ENCODE assay signal across 23 cellular contexts in the genomic region with DNA sequence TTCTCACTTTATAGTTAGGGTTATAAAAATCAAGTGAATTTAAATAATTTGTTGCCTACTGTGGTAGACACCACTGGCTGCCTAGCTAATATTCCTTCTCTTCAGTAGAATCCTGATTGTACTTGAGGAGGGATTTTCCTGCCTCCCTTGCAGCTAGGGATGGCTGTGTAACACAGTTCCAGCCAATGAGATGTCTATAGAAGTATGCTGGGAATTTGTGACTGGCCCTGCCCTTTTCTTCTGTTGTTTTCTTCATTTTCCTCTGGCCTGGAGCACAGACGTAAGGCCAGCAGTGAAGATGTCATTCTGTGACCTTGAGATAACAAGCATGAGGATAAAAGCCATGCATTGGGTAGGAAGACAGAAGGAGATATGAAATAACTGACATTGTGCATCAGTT.
DNase-seq lines count a peak whose midpoint lies in the region; ATAC-seq and TF ChIP-seq lines count a peak whose summit lies in the region.
"Had no signal": no experiment of that assay in that cellular context is flagged by ENCODE, and none has a peak within 500 bp of the region (broad histone marks: within the 10 kb centered on the region; RNA-seq: fewer than 3 reads in every experiment).

No MANE protein-coding gene starts in this region.

- no peak for TF ChIP-seq CTCF in HEK293 (tag by site-specific recombination; IDR thresholded peaks at IDR 0.05)
- TF ChIP-seq CTCF in endodermal cell (conservative IDR thresholded peaks at IDR 0.05), result no peak
- no peak for TF ChIP-seq CTCF in testis (IDR thresholded peaks at IDR 0.05)

- DNase-seq in endodermal cell (no peak), testis (peak; percentile 65), HPDE6-E6E7 (ENCODE audit: extremely low spot score) (no peak)
- DNase-seq: 8988T; ACHN; AML-193; BE2C; CD4-positive, CD25-positive, alpha-beta regulatory T cell; CD8-positive, alpha-beta T cell; DMS 273 treated with DMSO at 0.1 percent for 48 hours; DMS79; EL; GDM1; H9; HFFc6 had no signal

- CTCF ChIA-PET in HEK293 (lab: Yijun Ruan, JAX), result no interaction called here

- POLR2A ChIA-PET in HEK293 (lab: Yijun Ruan, JAX), result no interaction called here

- H3K36me3 ChIP-seq in BLaER1 (peaks cover 17% of the 10 kb centered on the region), HEK293 (ENCODE audit: control insufficient read depth in 2 of 2, insufficient read depth in 1 of 2, low read length in 2 of 2) (no peaks in the 10 kb centered on the region), endodermal cell (ENCODE audit: control insufficient read depth, insufficient read depth, low read length) (peaks cover 18% of the 10 kb centered on the region), testis (ENCODE audit: low read depth, missing control alignments) (no peaks in the 10 kb centered on the region)
- H3K36me3 ChIP-seq: BE2C had no signal

- no peak overlapping the region for H3K4me3 Mint-ChIP-seq in endodermal cell
- H3K4me3 Mint-ChIP-seq: CD4-positive, CD25-positive, alpha-beta regulatory T cell; CD8-positive, alpha-beta T cell; GM23338; H9; HFFc6 had no signal

- WGBS in endodermal cell (ENCODE audit: insufficient coverage in 1 of 2, insufficient read length in 1 of 2), 2 experiments, result 94 to 100% methylated on average over 1 of the region's 1 CpG
- WGBS in testis, 2 donors, result 61 to 75% methylated on average over 1 of the region's 1 CpG

- no peak for TF ChIP-seq POLR2A in testis (IDR thresholded peaks at IDR 0.05)

- H3K4me1 Mint-ChIP-seq in endodermal cell, result peaks cover 47% of the 10 kb centered on the region

- intact Hi-C loops in testis (cut with DNase I; ENCODE audit: low total_unique reads), result no loop called here

- H3K27me3 ChIP-seq in BLaER1 (no peaks in the 10 kb centered on the region), endodermal cell (ENCODE audit: control insufficient read depth, insufficient read depth, low read length, poor library complexity, severe bottlenecking) (no peaks in the 10 kb centered on the region), testis (no peaks in the 10 kb centered on the region)
- H3K27me3 ChIP-seq: BE2C had no signal

- 0 out of 2 replicates have a peak overlapping the region, but pooled peaks have one; percentile 18 for H3K4me3 ChIP-seq in BLaER1
- no peak overlapping the region for H3K4me3 ChIP-seq in HEK293 (ENCODE audit: low read depth, low read length)
- peak overlapping the region; percentile 52 for H3K4me3 ChIP-seq in endodermal cell (ENCODE audit: low read length)
- H3K4me3 ChIP-seq in testis, result no peak overlapping the region
- H3K4me3 ChIP-seq: A549, GM23338 had no signal

- no peak overlapping the region for H3K27ac Mint-ChIP-seq in endodermal cell
- H3K27ac Mint-ChIP-seq: CD4-positive, CD25-positive, alpha-beta regulatory T cell; CD8-positive, alpha-beta T cell; GM23338; H9; HFFc6 had no signal

- no peak overlapping the region for H3K4me2 ChIP-seq in BLaER1
- H3K4me2 ChIP-seq: A549, GM23338 had no signal

- H3K36me3 Mint-ChIP-seq in endodermal cell (ENCODE audit: low read depth), result peaks cover 18% of the 10 kb centered on the region
- H3K36me3 Mint-ChIP-seq: CD4-positive, CD25-positive, alpha-beta regulatory T cell; CD8-positive, alpha-beta T cell had no signal

- H3K9ac ChIP-seq in BLaER1 (no peak overlapping the region), endodermal cell (ENCODE audit: extremely low read depth, low read length, poor library complexity, severe bottlenecking) (no peak overlapping the region)

- peaks cover 14% of the 10 kb centered on the region for H3K9me3 Mint-ChIP-seq in endodermal cell
- H3K9me3 Mint-ChIP-seq: CD8-positive, alpha-beta T cell had no signal

- H3K27ac ChIP-seq in BLaER1, result no peak overlapping the region
- H3K27ac ChIP-seq in HEK293 (ENCODE audit: extremely low read depth, low read depth, low read length), result no peak overlapping the region
- no peak overlapping the region for H3K27ac ChIP-seq in endodermal cell (ENCODE audit: low read depth, low read length)
- peak overlapping the region; percentile 32 to 46 for H3K27ac ChIP-seq in testis
- H3K27ac ChIP-seq: A549, C4-2B had no signal

- H3K9me3 ChIP-seq in BLaER1 (peaks cover 17% of the 10 kb centered on the region), HEK293 (ENCODE audit: control insufficient read depth, insufficient read depth, low read depth, low read length) (no peaks in the 10 kb centered on the region), endodermal cell (ENCODE audit: control insufficient read depth, low read length) (peaks cover 23% of the 10 kb centered on the region), testis (no peaks in the 10 kb centered on the region)

- peaks cover 6% of the 10 kb centered on the region; the same call in 1 of the 2 replicates for H4K20me1 ChIP-seq in BLaER1

- ATAC-seq in HG03280 (IDR thresholded peaks at IDR 0.05; ENCODE audit: unreplicated experiment), result no peak
- no peak for ATAC-seq in HG03520 (IDR thresholded peaks at IDR 0.05; ENCODE audit: unreplicated experiment)
- ATAC-seq: A549; CD8-positive, alpha-beta T cell; GM23338; HCT116 had no signal

- no peaks in the 10 kb centered on the region for H3K27me3 Mint-ChIP-seq in endodermal cell (ENCODE audit: insufficient read depth)

- H3K4me1 ChIP-seq in BLaER1 (peaks cover 51% of the 10 kb centered on the region), HEK293 (ENCODE audit: control insufficient read depth, insufficient read depth, low read length) (peaks cover 3% of the 10 kb centered on the region; the same call in 1 of the 2 replicates), endodermal cell (ENCODE audit: control insufficient read depth, insufficient read depth, low read length) (peaks cover 39% of the 10 kb centered on the region), testis (peaks cover 41% of the 10 kb centered on the region)

TF ChIP-seq in HEK293, 187 proteins besides CTCF, POLR2A, EP300 and RAD21:
- peak; percentile 67 for TF ChIP-seq SETDB1 (IDR thresholded peaks at IDR 0.05; ENCODE audit: insufficient read length, low read length)
- TF ChIP-seq MEIS1 (CRISPR knock-in tag; IDR thresholded peaks at IDR 0.05; ENCODE audit: borderline replicate concordance), result no peak
- no peak for TF ChIP-seq ZNF654 (tag by site-specific recombination; IDR thresholded peaks at IDR 0.05; ENCODE audit: low read depth)
- TF ChIP-seq, protein P1, sequence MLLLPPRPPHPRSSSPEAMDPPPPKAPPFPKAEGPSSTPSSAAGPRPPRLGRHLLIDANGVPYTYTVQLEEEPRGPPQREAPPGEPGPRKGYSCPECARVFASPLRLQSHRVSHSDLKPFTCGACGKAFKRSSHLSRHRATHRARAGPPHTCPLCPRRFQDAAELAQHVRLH (tag by site-specific recombination; IDR thresholded peaks at IDR 0.05), result no peak
- TF ChIP-seq ZNF529 (tag by site-specific recombination; IDR thresholded peaks at IDR 0.05; ENCODE audit: insufficient replicate concordance), result no peak
- TF ChIP-seq ZNF37A (tag by site-specific recombination; IDR thresholded peaks at IDR 0.05), result no peak
- TF ChIP-seq, protein P2, sequence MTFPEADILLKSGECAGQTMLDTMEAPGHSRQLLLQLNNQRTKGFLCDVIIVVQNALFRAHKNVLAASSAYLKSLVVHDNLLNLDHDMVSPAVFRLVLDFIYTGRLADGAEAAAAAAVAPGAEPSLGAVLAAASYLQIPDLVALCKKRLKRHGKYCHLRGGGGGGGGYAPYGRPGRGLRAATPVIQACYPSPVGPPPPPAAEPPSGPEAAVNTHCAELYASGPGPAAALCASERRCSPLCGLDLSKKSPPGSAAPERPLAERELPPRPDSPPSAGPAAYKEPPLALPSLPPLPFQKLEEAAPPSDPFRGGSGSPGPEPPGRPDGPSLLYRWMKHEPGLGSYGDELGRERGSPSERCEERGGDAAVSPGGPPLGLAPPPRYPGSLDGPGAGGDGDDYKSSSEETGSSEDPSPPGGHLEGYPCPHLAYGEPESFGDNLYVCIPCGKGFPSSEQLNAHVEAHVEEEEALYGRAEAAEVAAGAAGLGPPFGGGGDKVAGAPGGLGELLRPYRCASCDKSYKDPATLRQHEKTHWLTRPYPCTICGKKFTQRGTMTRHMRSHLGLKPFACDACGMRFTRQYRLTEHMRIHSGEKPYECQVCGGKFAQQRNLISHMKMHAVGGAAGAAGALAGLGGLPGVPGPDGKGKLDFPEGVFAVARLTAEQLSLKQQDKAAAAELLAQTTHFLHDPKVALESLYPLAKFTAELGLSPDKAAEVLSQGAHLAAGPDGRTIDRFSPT (tag by site-specific recombination; IDR thresholded peaks at IDR 0.05), result no peak
- TF ChIP-seq ZNF121 (tag by site-specific recombination; IDR thresholded peaks at IDR 0.05), result no peak
- no peak for TF ChIP-seq ZNF391 (tag by site-specific recombination; IDR thresholded peaks at IDR 0.05; ENCODE audit: borderline replicate concordance, low read depth)
- TF ChIP-seq TRIM28 (IDR thresholded peaks at IDR 0.05; ENCODE audit: borderline replicate concordance, low read length), result peak; percentile 57; the same call in 1 of the 2 replicates
- TF ChIP-seq, protein P3, sequence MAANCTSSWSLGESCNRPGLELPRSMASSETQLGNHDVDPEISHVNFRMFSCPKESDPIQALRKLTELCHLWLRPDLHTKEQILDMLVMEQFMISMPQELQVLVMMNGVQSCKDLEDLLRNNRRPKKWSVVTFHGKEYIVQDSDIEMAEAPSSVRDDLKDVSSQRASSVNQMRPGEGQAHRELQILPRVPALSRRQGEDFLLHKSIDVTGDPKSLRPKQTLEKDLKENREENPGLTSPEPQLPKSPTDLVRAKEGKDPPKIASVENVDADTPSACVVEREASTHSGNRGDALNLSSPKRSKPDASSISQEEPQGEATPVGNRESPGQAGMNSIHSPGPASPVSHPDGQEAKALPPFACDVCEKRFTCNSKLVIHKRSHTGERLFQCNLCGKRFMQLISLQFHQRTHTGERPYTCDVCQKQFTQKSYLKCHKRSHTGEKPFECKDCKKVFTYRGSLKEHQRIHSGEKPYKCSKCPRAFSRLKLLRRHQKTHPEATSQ (tag by site-specific recombination; IDR thresholded peaks at IDR 0.05), result 0 out of 2 replicates have a peak, but pooled peaks have one; percentile 21
- no peak for TF ChIP-seq ZNF677 (tag by site-specific recombination; IDR thresholded peaks at IDR 0.05)

Comparison
In these comparisons a context has a peak if more than half of its experiments do, and no peak if none do; other contexts are left out.
1. H3K27ac ChIP-seq: peak in testis (2 of 2); none in BLaER1 (single experiment), HEK293 (single experiment) and endodermal cell (single experiment).
2. H3K4me3 ChIP-seq: peak in BLaER1 (single experiment) and endodermal cell (single experiment); none in HEK293 (single experiment) and testis (0 of 2).